In genomic region chr18:76615065-76615733, GRCh38 we compare ENCODE assay signal across 21 cellular contexts.
DNase-seq lines count a peak whose midpoint lies in the region; ATAC-seq, FAIRE-seq and TF ChIP-seq lines count a peak whose summit lies in the region.
"Had no signal": no experiment of that assay in that cellular context is flagged by ENCODE, and none has a peak within 500 bp of the region (broad histone marks: within the 10 kb centered on the region; RNA-seq: fewer than 3 reads in every experiment).

No MANE protein-coding gene starts in this region.

- no peak overlapping the region for H4K8ac ChIP-seq in IMR-90 (ENCODE audit: low read depth in 2 of 2, low read length in 2 of 2)

- dilution Hi-C loops in IMR-90 (cut with HindIII; ENCODE audit: low sequenced_read_pairs, unreplicated experiment): no loop called here

- H4K5ac ChIP-seq in IMR-90 (ENCODE audit: low read depth, low read length): no peak overlapping the region

- H3K23ac ChIP-seq in IMR-90 (ENCODE audit: low read depth, low read length): no peak overlapping the region

- no peaks in the 10 kb centered on the region for H3K79me2 ChIP-seq in GM12878 (ENCODE audit: control insufficient read depth, insufficient read depth, low read length)
- H3K79me2 ChIP-seq in osteoblast (ENCODE audit: insufficient read depth, low read length): no peaks in the 10 kb centered on the region

- POLR2A ChIA-PET in IMR-90 (lab: Charles Lee; ENCODE audit: unreplicated experiment) (no interaction called here), GM12878 (lab: Charles Lee) (no interaction called here)

- no peak overlapping the region for H3K56ac ChIP-seq in IMR-90 (ENCODE audit: extremely low read depth, insufficient read depth, low read length)

- no peak overlapping the region for H3K14ac ChIP-seq in IMR-90 (replicated peaks; ENCODE audit: low read depth, low read length)

- no peak for ATAC-seq in IMR-90 (ENCODE audit: low read depth)
- ATAC-seq in GM12878: no peak
- ATAC-seq: HepG2 had no signal

- TF ChIP-seq POLR2A in IMR-90 (IDR thresholded peaks at IDR 0.05; ENCODE audit: low read depth, low read length) (no peak), GM12878 (IDR thresholded peaks at IDR 0.05; ENCODE audit: low read depth, low read length) (no peak)

- H3K27me3 ChIP-seq in IMR-90 (ENCODE audit: control insufficient read depth, insufficient read depth, low read length): no peaks in the 10 kb centered on the region
- no peaks in the 10 kb centered on the region for H3K27me3 ChIP-seq in GM12878 (replicated peaks in 1 of 2; ENCODE audit: control insufficient read depth in 2 of 2, insufficient read depth in 2 of 2, low read length in 1 of 2)
- no peaks in the 10 kb centered on the region for H3K27me3 ChIP-seq in osteoblast (ENCODE audit: insufficient read depth, low read length)
- H3K27me3 ChIP-seq: MG63 had no signal

- no peak for TF ChIP-seq EP300 in GM12878 (IDR thresholded peaks at IDR 0.05; ENCODE audit: borderline replicate concordance in 1 of 2, control insufficient read depth in 1 of 2, low read depth in 2 of 2, low read length in 2 of 2)

- no peak overlapping the region for H2BK5ac ChIP-seq in IMR-90 (ENCODE audit: low read depth, low read length, poor library complexity, severe bottlenecking)

- no peak overlapping the region for H3K18ac ChIP-seq in IMR-90 (ENCODE audit: low read depth, low read length)

- H3K4me3 ChIP-seq in IMR-90 (ENCODE audit: insufficient read depth, low read depth, low read length) (no peak overlapping the region), GM12878 (no peak overlapping the region), osteoblast (ENCODE audit: insufficient read depth, low read length) (no peak overlapping the region)
- H3K4me3 ChIP-seq: MG63 had no signal

- no peak overlapping the region for H2BK120ac ChIP-seq in IMR-90 (ENCODE audit: low read depth, low read length)

- FAIRE-seq in GM12878 (lab: Jason Lieb, UNC): no peak
- FAIRE-seq in HTR-8/SVneo (lab: Jason Lieb, UNC): no peak
- FAIRE-seq: A204.1, HepG2 had no signal

- no peak overlapping the region for H2BK20ac ChIP-seq in IMR-90 (ENCODE audit: low read depth, low read length)

- H2BK15ac ChIP-seq in IMR-90 (ENCODE audit: low read depth, low read length): no peak overlapping the region

- DNase-seq in NCI-H2227 (lab: John Stamatoyannopoulos, UW; ENCODE audit: unreplicated experiment) (peak; percentile 11), NCI-H2227 treated with DMSO at 0.1 percent for 48 hours (lab: John Stamatoyannopoulos, UW) (no peak), IMR-90 (peak; percentile 27), GM12878 (ENCODE audit: low read depth, low spot score) (no peak), osteoblast (ENCODE audit: insufficient read length, low spot score, missing footprints) (peak; percentile 76), SKM-1 treated with dmso at 0.1 percent for 144 hours (lab: John Stamatoyannopoulos, UW; ENCODE audit: unreplicated experiment) (no peak), NCI-H128 (lab: John Stamatoyannopoulos, UW; ENCODE audit: unreplicated experiment) (no peak), HTR-8/SVneo (ENCODE audit: insufficient read length, low spot score) (no peak)
- DNase-seq: Caco-2, DMS79, GDM1, GOT3, MG63, NCI-H1436 treated with DMSO at 0.1 percent for 48 hours, NCI-H2081, NCI-H345, NCI-H774, SIG-M5 had no signal

- H3K36me3 ChIP-seq in IMR-90 (ENCODE audit: control insufficient read depth, insufficient read depth, low read length) (no peaks in the 10 kb centered on the region), GM12878 (ENCODE audit: control insufficient read depth in 2 of 2, insufficient read depth in 2 of 2, low read length in 1 of 2) (no peaks in the 10 kb centered on the region), osteoblast (ENCODE audit: insufficient read depth, low read length) (no peaks in the 10 kb centered on the region)
- H3K36me3 ChIP-seq: MG63 had no signal

- TF ChIP-seq CTCF in IMR-90 (conservative IDR thresholded peaks at IDR 0.05; ENCODE audit: low read depth, low read length) (no peak), GM12878 (IDR thresholded peaks at IDR 0.05 in 2 of 3, conservative IDR thresholded peaks at IDR 0.05 in 1 of 3; ENCODE audit: control insufficient read depth in 2 of 3, extremely low read depth in 1 of 3, insufficient read depth in 1 of 3, low read depth in 3 of 3, low read length in 3 of 3) (no peak), osteoblast (IDR thresholded peaks at IDR 0.05; ENCODE audit: extremely low read depth, low read depth, low read length) (no peak)

- H3K9ac ChIP-seq in IMR-90 (ENCODE audit: low read depth, low read length) (no peak overlapping the region), GM12878 (ENCODE audit: control insufficient read depth, insufficient read depth, low read length) (no peak overlapping the region)

- H3K79me1 ChIP-seq in IMR-90 (ENCODE audit: low read depth in 1 of 2, low read length in 2 of 2): no peaks in the 10 kb centered on the region

- H3K27ac ChIP-seq in IMR-90 (ENCODE audit: insufficient read depth, low read length) (no peak overlapping the region), GM12878 (ENCODE audit: control insufficient read depth, insufficient read depth) (no peak overlapping the region), osteoblast (ENCODE audit: low read depth, low read length) (no peak overlapping the region)
- H3K27ac ChIP-seq: C4-2B had no signal

- no peak overlapping the region for H2AK5ac ChIP-seq in IMR-90 (ENCODE audit: low read depth, low read length)

- H3K4me1 ChIP-seq in IMR-90 (ENCODE audit: control insufficient read depth, insufficient read depth, low read length) (peaks cover 8% of the 10 kb centered on the region), GM12878 (ENCODE audit: control insufficient read depth, insufficient read depth, low read length) (peaks cover 3% of the 10 kb centered on the region; the same call in 1 of the 2 replicates), osteoblast (ENCODE audit: insufficient read depth, low read length) (peaks cover 10% of the 10 kb centered on the region)
- H3K4me1 ChIP-seq: Caco-2 had no signal

- H3K9me3 ChIP-seq in IMR-90 (ENCODE audit: control insufficient read depth, insufficient read depth, low read length) (no peaks in the 10 kb centered on the region), GM12878 (replicated peaks; ENCODE audit: control insufficient read depth, insufficient read depth, low read length) (no peaks in the 10 kb centered on the region), osteoblast (ENCODE audit: low read depth, low read length) (no peaks in the 10 kb centered on the region)
- H3K9me3 ChIP-seq: Caco-2, MG63 had no signal

- TF ChIP-seq RAD21 in IMR-90 (IDR thresholded peaks at IDR 0.05; ENCODE audit: low read length) (no peak), GM12878 (IDR thresholded peaks at IDR 0.05; ENCODE audit: insufficient read depth, low read depth, low read length) (no peak)

- CTCF ChIA-PET in IMR-90 (lab: Yijun Ruan, JAX): interaction anchor here (0.7 kb wide), 1 partner anchor 11 kb away, joined by 3 read pairs; no protein-coding TSS in a partner anchor
- CTCF ChIA-PET in GM12878 (lab: Yijun Ruan, JAX): no interaction called here

- H2AK9ac ChIP-seq in IMR-90 (replicated peaks; ENCODE audit: low read depth, low read length, poor library complexity): no peak overlapping the region

- H4K91ac ChIP-seq in IMR-90 (ENCODE audit: insufficient read depth, low read depth, low read length): no peak overlapping the region

- no peaks in the 10 kb centered on the region for H4K20me1 ChIP-seq in IMR-90 (ENCODE audit: insufficient read depth, low read length)
- H4K20me1 ChIP-seq in GM12878 (ENCODE audit: control insufficient read depth, insufficient read depth): no peaks in the 10 kb centered on the region
- H4K20me1 ChIP-seq in osteoblast (ENCODE audit: insufficient read depth, low read length): no peaks in the 10 kb centered on the region

- intact Hi-C loops in IMR-90 (cut with micrococcal nuclease) (no loop called here), GM12878 (cut with micrococcal nuclease; ENCODE audit: unreplicated experiment) (no loop called here)

- 80% methylated on average over 2 of the region's 17 CpGs; no CpG with 5 or more reads in 1 of the 2 experiments for WGBS in IMR-90 (ENCODE audit: extremely low coverage in 2 of 2, insufficient read length in 1 of 2), 2 experiments
- 53% methylated on average over 17 of the region's 17 CpGs for whole genome bisulfite sequencing in GM12878 (ENCODE audit: insufficient coverage, insufficient replicate concordance, low lambda C conversion rate, missing lambda C conversion rate)

- SMC1A ChIA-PET in GM12878 (lab: Charles Lee; ENCODE audit: uncharacterized antibody, unreplicated experiment): no interaction called here

- RAD21 ChIA-PET in GM12878 (lab: Charles Lee; ENCODE audit: unreplicated experiment): no interaction called here

- H3K9me1 ChIP-seq in IMR-90 (ENCODE audit: insufficient read depth, low read length): no peaks in the 10 kb centered on the region

- no TSS peak for BruUV-seq in IMR-90 (replicated peaks; lab: Mats Ljungman, UMichigan)
- BruUV-seq in GM12878 (replicated peaks; lab: Mats Ljungman, UMichigan): no TSS peak

- no peak overlapping the region for H3K4me2 ChIP-seq in IMR-90 (ENCODE audit: low read depth, low read length)
- no peak overlapping the region for H3K4me2 ChIP-seq in GM12878 (ENCODE audit: control insufficient read depth, insufficient read depth)
- no peak overlapping the region for H3K4me2 ChIP-seq in osteoblast (ENCODE audit: insufficient read depth, low read length)

- H2AFZ ChIP-seq in IMR-90 (replicated peaks; ENCODE audit: low read length, poor library complexity) (peak overlapping the region; percentile 14), GM12878 (ENCODE audit: control insufficient read depth, low read depth, low read length) (no peak overlapping the region), osteoblast (ENCODE audit: low read length) (no peak overlapping the region)

- no peak overlapping the region for H3K4ac ChIP-seq in IMR-90 (ENCODE audit: low read depth, low read length)

- in situ Hi-C loops in IMR-90 (cut with MboI; ENCODE audit: low sequenced_read_pairs) (no loop called here), GM12878 (cut with MboI) (no loop called here)

TF ChIP-seq in IMR-90, 13 proteins besides CTCF, POLR2A, EP300 and RAD21:
- TF ChIP-seq CHD1 (IDR thresholded peaks at IDR 0.05; ENCODE audit: low read depth, low read length) (no peak), MAZ (IDR thresholded peaks at IDR 0.05; ENCODE audit: borderline replicate concordance, low read depth, low read length) (no peak)

TF ChIP-seq in GM12878, 131 proteins besides CTCF, POLR2A, EP300 and RAD21:
- TF ChIP-seq, protein P1, sequence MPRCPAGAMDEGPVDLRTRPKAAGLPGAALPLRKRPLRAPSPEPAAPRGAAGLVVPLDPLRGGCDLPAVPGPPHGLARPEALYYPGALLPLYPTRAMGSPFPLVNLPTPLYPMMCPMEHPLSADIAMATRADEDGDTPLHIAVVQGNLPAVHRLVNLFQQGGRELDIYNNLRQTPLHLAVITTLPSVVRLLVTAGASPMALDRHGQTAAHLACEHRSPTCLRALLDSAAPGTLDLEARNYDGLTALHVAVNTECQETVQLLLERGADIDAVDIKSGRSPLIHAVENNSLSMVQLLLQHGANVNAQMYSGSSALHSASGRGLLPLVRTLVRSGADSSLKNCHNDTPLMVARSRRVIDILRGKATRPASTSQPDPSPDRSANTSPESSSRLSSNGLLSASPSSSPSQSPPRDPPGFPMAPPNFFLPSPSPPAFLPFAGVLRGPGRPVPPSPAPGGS (IDR thresholded peaks at IDR 0.05; ENCODE audit: borderline replicate concordance, insufficient read depth, low read depth, low read length, poor library complexity, severe bottlenecking): peak; percentile 19
- TF ChIP-seq RB1 (IDR thresholded peaks at IDR 0.05; ENCODE audit: borderline replicate concordance): no peak

Comparison
In these comparisons a context has a peak if more than half of its experiments do, and no peak if none do; other contexts are left out.
1. DNase-seq: peak in NCI-H2227 (single experiment), IMR-90 (single experiment) and osteoblast (single experiment); none in NCI-H2227 treated with DMSO at 0.1 percent for 48 hours (single experiment), GM12878 (single experiment), SKM-1 treated with dmso at 0.1 percent for 144 hours (single experiment), NCI-H128 (single experiment) and HTR-8/SVneo (single experiment).